In the genomic region with DNA sequence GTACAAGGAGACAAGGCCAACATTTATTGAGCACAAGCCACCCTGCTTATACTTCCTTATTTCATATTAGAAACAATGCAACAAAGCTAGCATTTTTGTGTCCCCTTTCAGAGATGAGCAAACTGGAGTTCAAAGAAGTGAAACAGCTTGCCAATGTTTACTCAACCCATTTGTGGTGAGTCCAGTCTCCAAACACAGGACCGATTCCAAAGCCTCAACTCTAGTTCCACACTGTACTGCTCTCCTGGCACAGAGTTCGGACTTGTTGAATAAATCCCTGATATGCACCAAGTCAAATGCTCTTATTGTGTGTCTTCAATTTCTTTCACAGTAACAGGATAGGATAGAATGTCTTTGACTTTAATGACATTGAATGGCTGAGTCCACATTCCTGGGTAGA, we compare ENCODE assay signal across 1 cellular context.
TF ChIP-seq lines count a peak whose summit lies in the region.

No MANE protein-coding gene starts in this region.

TF ChIP-seq in H1, 55 proteins besides CTCF, POLR2A, EP300 and RAD21 (continued from another document):
- TF ChIP-seq, protein P1, sequence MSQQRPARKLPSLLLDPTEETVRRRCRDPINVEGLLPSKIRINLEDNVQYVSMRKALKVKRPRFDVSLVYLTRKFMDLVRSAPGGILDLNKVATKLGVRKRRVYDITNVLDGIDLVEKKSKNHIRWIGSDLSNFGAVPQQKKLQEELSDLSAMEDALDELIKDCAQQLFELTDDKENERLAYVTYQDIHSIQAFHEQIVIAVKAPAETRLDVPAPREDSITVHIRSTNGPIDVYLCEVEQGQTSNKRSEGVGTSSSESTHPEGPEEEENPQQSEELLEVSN (IDR thresholded peaks at IDR 0.05), result no peak
- no peak for TF ChIP-seq SP2 (IDR thresholded peaks at IDR 0.05; ENCODE audit: low read length)
